ENCODE assay signal across 8 cellular contexts in the genomic region with DNA sequence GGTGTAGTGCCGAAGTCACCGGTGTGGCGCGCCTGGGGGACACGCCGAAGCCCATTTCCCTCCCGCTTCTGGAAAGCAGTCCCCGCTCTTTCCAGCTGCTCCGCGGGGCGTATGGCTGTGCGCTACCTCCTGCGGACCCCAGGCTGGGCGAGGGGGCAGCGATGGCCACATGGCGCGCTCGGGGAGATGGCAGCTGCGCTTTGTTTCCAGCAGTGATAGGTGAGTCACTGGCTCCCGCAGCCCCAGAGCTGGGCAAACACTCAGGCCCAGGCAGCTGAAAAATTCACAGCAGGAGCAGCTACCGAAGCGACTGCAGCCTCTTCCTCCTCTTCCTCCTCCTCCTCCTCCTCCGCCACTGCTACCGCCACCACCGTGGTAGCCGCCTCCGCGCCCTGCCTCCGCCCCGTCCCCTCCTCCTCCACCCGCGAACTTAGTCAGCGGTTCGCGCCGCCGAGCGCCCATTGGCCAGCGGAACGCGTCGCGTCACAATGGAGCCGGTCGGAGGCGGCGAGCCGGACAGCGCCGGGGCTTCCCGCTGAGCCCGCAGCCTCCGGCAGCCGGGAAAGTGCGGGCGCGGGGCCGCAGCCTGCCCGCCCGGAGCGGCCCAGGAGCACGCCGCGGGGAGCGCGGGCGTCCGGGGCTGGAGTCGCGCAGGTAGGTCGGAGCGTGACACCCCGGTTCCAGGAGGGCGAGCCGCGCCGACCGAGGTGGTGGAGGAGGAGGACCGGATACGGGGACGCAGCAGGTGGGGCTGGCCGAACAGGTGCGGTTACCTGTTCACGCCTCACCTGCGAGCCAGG. TPM values are rescaled to one million over a fixed set of nuclear protein-coding genes. Genes with fewer than 3 reads are reported as not detected.
A peak's percentile ranks its signal among the peaks of the same experiment; 100 is the strongest.
DNase-seq lines count a peak whose midpoint lies in the region; ATAC-seq and TF ChIP-seq lines count a peak whose summit lies in the region.

A gene (plus strand): TSS at position 461 of the 800 bp plus-strand sequence. CDS start 57,822 bp downstream, outside the sequence.

- peak within 1 kb of the TSS; percentile 81 to 86 (median 81) for H3K4me3 Mint-ChIP-seq in nephron

- H3K27me3 ChIP-seq in RWPE2 (ENCODE audit: insufficient read depth, poor library complexity, severe bottlenecking) = no peaks in the 10 kb centered on the region

- peak within 1 kb of the TSS; percentile 55 to 73 (median 70) for H3K27ac Mint-ChIP-seq in nephron

- H3K36me3 ChIP-seq in RWPE2 (ENCODE audit: low read depth) = no peaks in the 10 kb centered on the region

- H3K36me3 Mint-ChIP-seq in nephron (ENCODE audit: low read depth) = no peaks in the 10 kb centered on the region

- H3K4me1 ChIP-seq in RWPE2 (ENCODE audit: insufficient read depth, poor library complexity, severe bottlenecking) = no peaks in the 10 kb centered on the region

- TF ChIP-seq CTCF in RWPE2 (IDR thresholded peaks at IDR 0.05; ENCODE audit: poor library complexity, severe bottlenecking) (no peak), fibroblast of the aortic adventitia (IDR thresholded peaks at IDR 0.05; ENCODE audit: insufficient read depth, low read length) (no peak), nephron (IDR thresholded peaks at IDR 0.05; ENCODE audit: unreplicated experiment in 3 of 3) (no peak)

- DNase-seq in DMS79 (lab: John Stamatoyannopoulos, UW) (peak; percentile 81), RWPE2 (ENCODE audit: low spot score) (peak; percentile 83), fibroblast of the aortic adventitia (ENCODE audit: low read depth) (peak; percentile 59)
- DNase-seq in Jurkat, Clone E6-1 (ENCODE audit: low read depth, low spot score) = peak; percentile 76
- peak; percentile 80 for DNase-seq in activated effector memory CD4-positive, alpha-beta T cell treated with Interleukin-2 at 50 U/mL for 16 hours
- DNase-seq in stimulated activated naive CD8-positive, alpha-beta T cell treated with anti-CD3 and anti-CD28 coated beads, Interleukin-15, Interleukin-2, amounts not matched to agents 100 U/mL and 50 U/mL, for 24 hours = peak; percentile 92

- H3K4me3 ChIP-seq in Jurkat, Clone E6-1 (ENCODE audit: low read length) = peak within 1 kb of the TSS; percentile 97
- H3K4me3 ChIP-seq in RWPE2 (ENCODE audit: severe bottlenecking) (peak within 1 kb of the TSS; percentile 87), fibroblast of the aortic adventitia (ENCODE audit: low read depth, low read length) (peak within 1 kb of the TSS; percentile 78)

- H3K27ac ChIP-seq in RWPE2 (ENCODE audit: poor library complexity, severe bottlenecking) = no peak within 1 kb of the TSS

- H3K27me3 Mint-ChIP-seq in nephron (ENCODE audit: low read depth) = peaks cover 8% of the 10 kb centered on the region

- H3K9me3 ChIP-seq in RWPE2 (ENCODE audit: severe bottlenecking) = no peaks in the 10 kb centered on the region

- ATAC-seq in GM21619 (IDR thresholded peaks at IDR 0.05; ENCODE audit: unreplicated experiment) = peak; percentile 86
- peak; percentile 92 for ATAC-seq in RWPE2 (ENCODE audit: low read depth)
- peak; percentile 75 for ATAC-seq in stimulated activated naive CD8-positive, alpha-beta T cell treated with anti-CD3 and anti-CD28 coated beads, Interleukin-15, Interleukin-2, amounts not matched to agents 100 U/mL and 50 U/mL, for 24 hours

- peaks cover 6% of the 10 kb centered on the region for H3K9me3 Mint-ChIP-seq in nephron

- H3K4me1 Mint-ChIP-seq in nephron = peaks cover 14% of the 10 kb centered on the region

RNA-seq across cellular contexts. Expression of the gene that starts here (rescaled TPM):
- polyA plus RNA-seq in Jurkat, Clone E6-1 (2012; ENCODE audit: insufficient read depth, insufficient read length) = 10.3 TPM
- total RNA-seq in fibroblast of the aortic adventitia (ENCODE audit: low replicate concordance) = 0.41 and 2.5 TPM in 2 replicates
